ENCODE assay signal across 20 cellular contexts in genomic region chr5:95426227-95426626, GRCh38. TPM values are rescaled to one million over a fixed set of nuclear protein-coding genes. Genes with fewer than 3 reads are reported as not detected.
DNase-seq lines count a peak whose midpoint lies in the region; ATAC-seq and TF ChIP-seq lines count a peak whose summit lies in the region.
"Had no signal": no experiment of that assay in that cellular context is flagged by ENCODE, and none has a peak within 500 bp of the region (broad histone marks: within the 10 kb centered on the region; RNA-seq: fewer than 3 reads in every experiment).

No MANE protein-coding gene starts in this region.

- no peak overlapping the region for H3K27ac Mint-ChIP-seq in endodermal cell
- no peak overlapping the region for H3K27ac Mint-ChIP-seq in stimulated activated effector memory CD8-positive, alpha-beta T cell treated with anti-CD3 and anti-CD28 coated beads, Interleukin-12 subunit alpha, Interleukin-12 subunit beta, amount 100 ng/mL, for 72 hours
- H3K27ac Mint-ChIP-seq: CD4-positive, alpha-beta memory T cell had no signal

- H3K27me3 ChIP-seq in endodermal cell (ENCODE audit: control insufficient read depth, insufficient read depth, low read length, poor library complexity, severe bottlenecking) (no peaks in the 10 kb centered on the region), dorsolateral prefrontal cortex (no peaks in the 10 kb centered on the region)

- peaks cover 4% of the 10 kb centered on the region for H3K4me1 Mint-ChIP-seq in endodermal cell
- no peaks in the 10 kb centered on the region for H3K4me1 Mint-ChIP-seq in stimulated activated effector memory CD8-positive, alpha-beta T cell treated with anti-CD3 and anti-CD28 coated beads, Interleukin-12 subunit alpha, Interleukin-12 subunit beta, amount 100 ng/mL, for 72 hours
- H3K4me1 Mint-ChIP-seq: CD4-positive, alpha-beta memory T cell had no signal

- H3K9ac ChIP-seq in endodermal cell (ENCODE audit: extremely low read depth, low read length, poor library complexity, severe bottlenecking), result no peak overlapping the region

- H3K9me3 ChIP-seq in endodermal cell (ENCODE audit: control insufficient read depth, low read length), result no peaks in the 10 kb centered on the region

- H3K36me3 ChIP-seq in endodermal cell (ENCODE audit: control insufficient read depth, insufficient read depth, low read length), result no peaks in the 10 kb centered on the region

- H3K27me3 Mint-ChIP-seq in endodermal cell (ENCODE audit: insufficient read depth), result no peaks in the 10 kb centered on the region

- ATAC-seq in stimulated activated effector memory CD8-positive, alpha-beta T cell treated with anti-CD3 and anti-CD28 coated beads, Interleukin-12 subunit alpha, Interleukin-12 subunit beta, amount 100 ng/mL, for 72 hours, result peak; percentile 44
- ATAC-seq in GM18861 (IDR thresholded peaks at IDR 0.05; ENCODE audit: unreplicated experiment), result no peak
- no peak for ATAC-seq in HG03025 (IDR thresholded peaks at IDR 0.05; ENCODE audit: low FRiP score, unreplicated experiment)

- H3K4me1 ChIP-seq in endodermal cell (ENCODE audit: control insufficient read depth, insufficient read depth, low read length), result peaks cover 3% of the 10 kb centered on the region

- H3K4me3 Mint-ChIP-seq in endodermal cell, result no peak overlapping the region
- no peak overlapping the region for H3K4me3 Mint-ChIP-seq in stimulated activated effector memory CD8-positive, alpha-beta T cell treated with anti-CD3 and anti-CD28 coated beads, Interleukin-12 subunit alpha, Interleukin-12 subunit beta, amount 100 ng/mL, for 72 hours
- H3K4me3 Mint-ChIP-seq: CD4-positive, alpha-beta memory T cell had no signal

- H3K27ac ChIP-seq in endodermal cell (ENCODE audit: low read depth, low read length) (no peak overlapping the region), dorsolateral prefrontal cortex (no peak overlapping the region)

- DNase-seq in NCI-H226, result peak; percentile 50
- no peak for DNase-seq in endodermal cell
- DNase-seq in stimulated activated effector memory CD8-positive, alpha-beta T cell treated with anti-CD3 and anti-CD28 coated beads, Interleukin-12 subunit alpha, Interleukin-12 subunit beta, amount 100 ng/mL, for 72 hours (ENCODE audit: low spot score in 2 of 2), result no peak
- no peak for DNase-seq in dorsolateral prefrontal cortex
- DNase-seq: C1 segment of cervical spinal cord; Calu3; CD4-positive, alpha-beta memory T cell; COR-L47; DMS53; DMS79 treated with DMSO at 0.1 percent for 48 hours; GF-D8; GOT3; HCEC 1CT had no signal

- 58 to 66% methylated on average over 3 to 5 of the region's 5 CpGs for WGBS in endodermal cell (ENCODE audit: insufficient coverage in 1 of 2, insufficient read length in 1 of 2), 2 experiments

- H3K36me3 Mint-ChIP-seq in endodermal cell (ENCODE audit: low read depth), result no peaks in the 10 kb centered on the region
- H3K36me3 Mint-ChIP-seq in stimulated activated effector memory CD8-positive, alpha-beta T cell treated with anti-CD3 and anti-CD28 coated beads, Interleukin-12 subunit alpha, Interleukin-12 subunit beta, amount 100 ng/mL, for 72 hours, result no peaks in the 10 kb centered on the region
- H3K36me3 Mint-ChIP-seq: CD4-positive, alpha-beta memory T cell had no signal

- intact Hi-C loops in dorsolateral prefrontal cortex (cut with DNase I), result no loop called here

- peak overlapping the region; percentile 27 for H3K4me3 ChIP-seq in endodermal cell (ENCODE audit: low read length)
- no peak overlapping the region for H3K4me3 ChIP-seq in dorsolateral prefrontal cortex

- TF ChIP-seq CTCF in endodermal cell (conservative IDR thresholded peaks at IDR 0.05) (no peak), dorsolateral prefrontal cortex (IDR thresholded peaks at IDR 0.05 in 54 of 56, conservative IDR thresholded peaks at IDR 0.05 in 2 of 56; ENCODE audit: low read depth in 1 of 56, partially characterized antibody in 56 of 56) (no peak)

- H3K9me3 Mint-ChIP-seq in endodermal cell, result no peaks in the 10 kb centered on the region
- H3K9me3 Mint-ChIP-seq in stimulated activated effector memory CD8-positive, alpha-beta T cell treated with anti-CD3 and anti-CD28 coated beads, Interleukin-12 subunit alpha, Interleukin-12 subunit beta, amount 100 ng/mL, for 72 hours, result no peaks in the 10 kb centered on the region

RNA-seq across cellular contexts. Expression of gene FAM81B, which starts 35.1 kb away (rescaled TPM):
- total RNA-seq in endodermal cell (not detected), dorsolateral prefrontal cortex (1 to 10 TPM in 13 of 120 experiments, under 1 TPM in 11, not detected in 96; 0.45 to 2.0 (median 1.0) TPM)
- not detected for polyA plus RNA-seq in endodermal cell (2013, experiment 1 of 2)
- polyA plus RNA-seq in endodermal cell (2013, experiment 2 of 2), result 1.0 TPM
- total RNA-seq: A172; A673; Calu3; CD4-positive, alpha-beta memory T cell; Daoy; G401 had no signal
- polyA plus RNA-seq: BJ; CD4-positive, alpha-beta memory T cell had no signal
